8 cellular contexts compared by ENCODE assay signal in genomic region chr2:65436825-65437221, GRCh38. TPM values are rescaled to one million over a fixed set of nuclear protein-coding genes. Genes with fewer than 3 reads are reported as not detected.
DNase-seq lines count a peak whose midpoint lies in the region; ATAC-seq and TF ChIP-seq lines count a peak whose summit lies in the region.

No MANE protein-coding gene starts in this region.

- peak in 1 of 2 donors; percentile 12 for ATAC-seq in CD4-positive, CD25-positive, alpha-beta regulatory T cell (ENCODE audit: low read depth in 2 of 2)
- ATAC-seq in GM19328 (IDR thresholded peaks at IDR 0.05; ENCODE audit: unreplicated experiment) (peak; percentile 54), HG03342 (IDR thresholded peaks at IDR 0.05; ENCODE audit: unreplicated experiment) (peak; percentile 66), esophagus mucosa (peak; percentile 2)

- peaks cover 10 to 31% (median 17%) of the 10 kb centered on the region in 4 donors for H3K4me1 Mint-ChIP-seq in CD4-positive, CD25-positive, alpha-beta regulatory T cell

- no peaks in the 10 kb centered on the region for H3K9me3 Mint-ChIP-seq in CD4-positive, CD25-positive, alpha-beta regulatory T cell

- H3K27me3 Mint-ChIP-seq in CD4-positive, CD25-positive, alpha-beta regulatory T cell, result peaks cover 56% of the 10 kb centered on the region

- intact Hi-C loops in prostate gland (cut with DNase I), result loop anchor here (2.0 to 10.0 kb wide), 3 partner anchors 115 to 382 kb away; partner anchors contain the start of gene CEP68

- peak overlapping the region; percentile 62 for H3K4me3 ChIP-seq in CD4-positive, CD25-positive, alpha-beta regulatory T cell (ENCODE audit: low read depth, low read length)
- peak overlapping the region; percentile 76 for H3K4me3 ChIP-seq in WERI-Rb-1 (ENCODE audit: low read depth, low read length)
- H3K4me3 ChIP-seq in prostate gland, result peak overlapping the region; percentile 85 to 90

- peak in 1 of 3 donors; percentile 35 for DNase-seq in CD4-positive, CD25-positive, alpha-beta regulatory T cell
- DNase-seq in WERI-Rb-1 (peak; percentile 28), prostate gland (ENCODE audit: low spot score) (no peak), NCI-H2029 (lab: John Stamatoyannopoulos, UW) (no peak), GOT3 (lab: John Stamatoyannopoulos, UW) (no peak)

- 7% methylated on average over 12 of the region's 12 CpGs for WGBS in prostate gland

- H3K27ac ChIP-seq in CD4-positive, CD25-positive, alpha-beta regulatory T cell (ENCODE audit: insufficient read depth, low read length, poor library complexity, severe bottlenecking), result no peak overlapping the region
- H3K27ac ChIP-seq in WERI-Rb-1 (peak overlapping the region; percentile 75), prostate gland (peak overlapping the region; percentile 95 to 96)

- no peaks in the 10 kb centered on the region for H3K9me3 ChIP-seq in CD4-positive, CD25-positive, alpha-beta regulatory T cell (ENCODE audit: control insufficient read depth in 2 of 2, low read length in 2 of 2)
- no peaks in the 10 kb centered on the region for H3K9me3 ChIP-seq in WERI-Rb-1 (ENCODE audit: severe bottlenecking)
- no peaks in the 10 kb centered on the region for H3K9me3 ChIP-seq in prostate gland

- H3K27me3 ChIP-seq in CD4-positive, CD25-positive, alpha-beta regulatory T cell (ENCODE audit: control insufficient read depth, insufficient read depth, low read length), result peaks cover 16% of the 10 kb centered on the region
- peaks cover 17% of the 10 kb centered on the region for H3K27me3 ChIP-seq in WERI-Rb-1 (ENCODE audit: insufficient read depth, low read depth, severe bottlenecking)
- no peaks in the 10 kb centered on the region for H3K27me3 ChIP-seq in prostate gland (replicated peaks; ENCODE audit: insufficient read depth)

- peaks cover 28% of the 10 kb centered on the region for H3K4me1 ChIP-seq in CD4-positive, CD25-positive, alpha-beta regulatory T cell (ENCODE audit: control insufficient read depth, insufficient read depth, low read length, poor library complexity, severe bottlenecking)
- H3K4me1 ChIP-seq in prostate gland (replicated peaks), result no peaks in the 10 kb centered on the region

- no peaks in the 10 kb centered on the region for H3K36me3 Mint-ChIP-seq in CD4-positive, CD25-positive, alpha-beta regulatory T cell

- no peak for TF ChIP-seq POLR2A in prostate gland (IDR thresholded peaks at IDR 0.05)

- peak overlapping the region; percentile 92 to 96 (median 92) for H3K4me3 Mint-ChIP-seq in CD4-positive, CD25-positive, alpha-beta regulatory T cell

- H3K27ac Mint-ChIP-seq in CD4-positive, CD25-positive, alpha-beta regulatory T cell, result peak overlapping the region in 2 of 3 donors; percentile 43 to 81

- TF ChIP-seq CTCF in WERI-Rb-1 (IDR thresholded peaks at IDR 0.05; ENCODE audit: low read depth, low read length), result no peak
- TF ChIP-seq CTCF in prostate gland (IDR thresholded peaks at IDR 0.05), result no peak

- H3K36me3 ChIP-seq in CD4-positive, CD25-positive, alpha-beta regulatory T cell (ENCODE audit: control insufficient read depth, insufficient read depth, low read length), result no peaks in the 10 kb centered on the region
- H3K36me3 ChIP-seq in WERI-Rb-1, result no peaks in the 10 kb centered on the region
- no peaks in the 10 kb centered on the region for H3K36me3 ChIP-seq in prostate gland

RNA-seq across cellular contexts. Expression of gene SPRED2, which starts 4.4 kb away (rescaled TPM):
- total RNA-seq in CD4-positive, CD25-positive, alpha-beta regulatory T cell, result 6.3 TPM
- 1 to 10 TPM in 2 of 4 donors, under 1 TPM in 2; 0.23 to 1.2 (median 0.84) TPM for polyA plus RNA-seq in CD4-positive, CD25-positive, alpha-beta regulatory T cell
- total RNA-seq in esophagus mucosa (12.8 TPM), prostate gland (10 to 100 TPM; 23.7 to 27.1 TPM)
